Comparison of ENCODE assay signal across 9 cellular contexts in genomic region chr16:50155925-50156324, GRCh38. TPM values are rescaled to one million over a fixed set of nuclear protein-coding genes. Genes with fewer than 3 reads are reported as not detected.
DNase-seq lines count a peak whose midpoint lies in the region; ATAC-seq and TF ChIP-seq lines count a peak whose summit lies in the region.
"Had no signal": no experiment of that assay in that cellular context is flagged by ENCODE, and none has a peak within 500 bp of the region (broad histone marks: within the 10 kb centered on the region; RNA-seq: fewer than 3 reads in every experiment).

No MANE protein-coding gene starts in this region.

- H3K9me3 ChIP-seq in heart right ventricle (no peaks in the 10 kb centered on the region), vagina (no peaks in the 10 kb centered on the region)

- H3K27ac ChIP-seq in heart right ventricle: peak overlapping the region in 1 of 10 donors; percentile 1
- peak overlapping the region; percentile 77 for H3K27ac ChIP-seq in vagina

- POLR2A ChIA-PET in activated naive CD8-positive, alpha-beta T cell treated with anti-CD3 and anti-CD28 coated beads, Interleukin-2, amount 10 ng/mL, durations not matched to agents 7 days and 5 days (lab: Charles Lee): interaction anchor here (0.8 to 1.8 kb wide), 2 partner anchors 41 to 90 kb away, joined by 3 to 7 read pairs; partner anchors contain the start of gene HEATR3

- intact Hi-C loops in heart right ventricle (cut with DNase I) (loop anchor here in 4 of 10 donors (1.0 to 10.0 kb wide), 4 partner anchors 39 to 56 kb away; no protein-coding TSS in a partner anchor), Right ventricle myocardium inferior (cut with DNase I) (no loop called here), vagina (cut with DNase I) (no loop called here)

- peak overlapping the region; percentile 88 for H3K4me3 Mint-ChIP-seq in activated naive CD8-positive, alpha-beta T cell treated with anti-CD3 and anti-CD28 coated beads, Interleukin-2, amount 10 ng/mL, durations not matched to agents 7 days and 5 days
- H3K4me3 Mint-ChIP-seq in mesothelial cell of epicardium: peak overlapping the region; percentile 78

- H3K27me3 ChIP-seq in heart right ventricle (no peaks in the 10 kb centered on the region), vagina (no peaks in the 10 kb centered on the region)

- H3K9me3 Mint-ChIP-seq in activated naive CD8-positive, alpha-beta T cell treated with anti-CD3 and anti-CD28 coated beads, Interleukin-2, amount 10 ng/mL, durations not matched to agents 7 days and 5 days: no peaks in the 10 kb centered on the region
- no peaks in the 10 kb centered on the region for H3K9me3 Mint-ChIP-seq in mesothelial cell of epicardium

- ATAC-seq in heart right ventricle: no peak
- ATAC-seq in Right ventricle myocardium inferior: no peak
- ATAC-seq in activated naive CD8-positive, alpha-beta T cell treated with anti-CD3 and anti-CD28 coated beads, Interleukin-2, amount 10 ng/mL, durations not matched to agents 7 days and 5 days (ENCODE audit: low read depth): no peak
- ATAC-seq in GM18909 (IDR thresholded peaks at IDR 0.05; ENCODE audit: poor library complexity, unreplicated experiment): no peak
- no peak for ATAC-seq in GM21576 (IDR thresholded peaks at IDR 0.05; ENCODE audit: unreplicated experiment)

- H3K36me3 ChIP-seq in heart right ventricle (peaks cover 0 to 4% (median 0%) of the 10 kb centered on the region in 9 donors), vagina (no peaks in the 10 kb centered on the region)

- no peaks in the 10 kb centered on the region for H3K27me3 Mint-ChIP-seq in activated naive CD8-positive, alpha-beta T cell treated with anti-CD3 and anti-CD28 coated beads, Interleukin-2, amount 10 ng/mL, durations not matched to agents 7 days and 5 days
- H3K27me3 Mint-ChIP-seq in mesothelial cell of epicardium (ENCODE audit: low read depth): no peaks in the 10 kb centered on the region

- DNase-seq in heart right ventricle (no peak), Right ventricle myocardium inferior (ENCODE audit: missing footprints) (no peak), mesothelial cell of epicardium (ENCODE audit: low spot score in 2 of 2, unreplicated experiment in 2 of 2) (no peak), vagina (ENCODE audit: extremely low spot score in 2 of 2) (no peak), glomerular visceral epithelial cell (ENCODE audit: extremely low spot score) (no peak)
- DNase-seq in activated naive CD8-positive, alpha-beta T cell treated with anti-CD3 and anti-CD28 coated beads, Interleukin-2, amount 10 ng/mL, durations not matched to agents 7 days and 5 days: no peak
- DNase-seq: activated gamma-delta T cell treated with Interleukin-2 at 50 U/mL for 16 hours had no signal

- peak overlapping the region in 7 of 10 donors; percentile 14 to 98 (median 77) for H3K4me3 ChIP-seq in heart right ventricle
- H3K4me3 ChIP-seq in vagina: peak overlapping the region; percentile 85 to 88

- H3K4me1 ChIP-seq in heart right ventricle (peaks cover 3 to 61% (median 44%) of the 10 kb centered on the region in 9 donors), vagina (peaks cover 47% of the 10 kb centered on the region)

- peaks cover 46% of the 10 kb centered on the region for H3K4me1 Mint-ChIP-seq in activated naive CD8-positive, alpha-beta T cell treated with anti-CD3 and anti-CD28 coated beads, Interleukin-2, amount 10 ng/mL, durations not matched to agents 7 days and 5 days
- H3K4me1 Mint-ChIP-seq in mesothelial cell of epicardium: peaks cover 23% of the 10 kb centered on the region

- WGBS in heart right ventricle, 2 donors: 55 to 70% methylated on average over 1 of the region's 1 CpG

- H3K36me3 Mint-ChIP-seq in activated naive CD8-positive, alpha-beta T cell treated with anti-CD3 and anti-CD28 coated beads, Interleukin-2, amount 10 ng/mL, durations not matched to agents 7 days and 5 days: peaks cover 12% of the 10 kb centered on the region
- H3K36me3 Mint-ChIP-seq in mesothelial cell of epicardium: no peaks in the 10 kb centered on the region

- H3K27ac Mint-ChIP-seq in activated naive CD8-positive, alpha-beta T cell treated with anti-CD3 and anti-CD28 coated beads, Interleukin-2, amount 10 ng/mL, durations not matched to agents 7 days and 5 days: peak overlapping the region; percentile 83
- peak overlapping the region; percentile 48 for H3K27ac Mint-ChIP-seq in mesothelial cell of epicardium

- TF ChIP-seq POLR2A in vagina (IDR thresholded peaks at IDR 0.05): no peak

- no peak for TF ChIP-seq CTCF in heart right ventricle (IDR thresholded peaks at IDR 0.05)
- no peak for TF ChIP-seq CTCF in mesothelial cell of epicardium (IDR thresholded peaks at IDR 0.05; ENCODE audit: unreplicated experiment)
- no peak for TF ChIP-seq CTCF in vagina (IDR thresholded peaks at IDR 0.05)

RNA-seq across cellular contexts. Expression of gene TENT4B, which starts 2.8 kb away (rescaled TPM):
- total RNA-seq in heart right ventricle (1 to 10 TPM; 4.4 to 8.6 (median 7.1) TPM), Right ventricle myocardium inferior (7.8 TPM), mesothelial cell of epicardium (10.9 to 11.5 TPM (median 11.3 TPM) in 3 replicates), vagina (14.0 TPM)
- polyA plus RNA-seq in heart right ventricle: 1 to 10 TPM; 2.7 to 3.1 TPM
- 10 to 100 TPM; 18.0 TPM for total RNA-seq in activated naive CD8-positive, alpha-beta T cell treated with anti-CD3 and anti-CD28 coated beads, Interleukin-2, amount 10 ng/mL, durations not matched to agents 7 days and 5 days
